8 cellular contexts compared by ENCODE assay signal in the genomic region with DNA sequence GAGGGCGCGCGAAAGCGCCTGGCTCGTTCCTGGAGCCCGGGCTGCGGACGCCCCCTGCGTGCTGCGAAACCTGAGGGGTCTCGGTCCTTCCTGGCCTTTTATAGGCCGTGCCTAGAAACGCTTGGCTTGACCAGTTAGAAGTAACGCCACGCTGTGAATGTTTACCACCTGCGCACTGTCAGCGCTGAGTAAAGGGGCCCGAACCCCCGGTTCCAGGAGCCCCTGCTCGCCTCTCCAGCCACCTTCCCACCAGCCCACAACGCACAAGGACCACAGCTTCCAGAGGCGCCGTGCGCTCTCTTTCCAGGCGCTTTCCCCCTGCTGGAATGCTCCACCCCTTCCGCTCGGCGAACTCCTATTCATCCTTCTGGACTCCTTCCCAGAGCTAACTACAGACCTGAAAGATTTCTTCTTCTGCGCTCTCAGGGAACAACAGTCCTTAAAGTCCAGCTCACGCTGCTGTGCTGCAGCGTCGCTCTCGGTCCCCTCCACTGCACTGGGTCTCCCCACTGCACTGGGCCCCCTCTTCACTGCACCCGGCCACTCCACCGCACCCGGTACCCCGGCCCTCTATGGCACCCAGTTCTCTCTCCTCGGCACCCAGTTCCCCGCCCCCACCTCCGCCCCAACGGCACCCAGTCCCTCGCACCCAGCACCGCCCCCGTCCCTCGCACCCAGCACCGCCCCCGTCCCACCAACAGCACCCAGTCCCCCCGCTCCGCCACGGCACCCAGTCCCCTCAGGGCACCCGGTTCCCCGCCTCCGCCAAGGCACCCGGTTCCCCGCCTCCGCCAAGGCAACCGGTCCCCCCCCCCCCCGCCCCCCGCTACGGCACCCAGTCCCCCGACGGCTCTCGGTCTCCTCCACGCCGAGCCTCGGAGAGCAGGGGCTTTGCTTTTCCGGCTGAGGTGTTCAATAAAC.
DNase-seq lines count a peak whose midpoint lies in the region; ATAC-seq, FAIRE-seq and TF ChIP-seq lines count a peak whose summit lies in the region.

No MANE protein-coding gene starts in this region.

- H3K9me3 ChIP-seq in mucosa of descending colon = no peaks in the 10 kb centered on the region

- H3K4me1 ChIP-seq in mucosa of descending colon (ENCODE audit: low read depth) = peaks cover 7% of the 10 kb centered on the region

- intact Hi-C loops in mucosa of descending colon (cut with DNase I, micrococcal nuclease) = no loop called here

- peak; percentile 26 for ATAC-seq in GM18867 (IDR thresholded peaks at IDR 0.05; ENCODE audit: unreplicated experiment)
- ATAC-seq in mucosa of descending colon = peak; percentile 29
- ATAC-seq in HG03045 (IDR thresholded peaks at IDR 0.05; ENCODE audit: unreplicated experiment) = no peak

- peaks cover 1% of the 10 kb centered on the region for H3K36me3 Mint-ChIP-seq in T-helper 1 cell treated with Interleukin-12 subunit alpha and Interleukin-12 subunit beta and Interleukin-4 antibody, amounts not matched to agents 30 μg/mL and 1 μg/mL, for 36 hours (ENCODE audit: low read depth)

- no peak for TF ChIP-seq CTCF in mucosa of descending colon (IDR thresholded peaks at IDR 0.05)

- FAIRE-seq in urothelium cell line (lab: Jason Lieb, UNC) = no peak

- no peak overlapping the region for H3K27ac Mint-ChIP-seq in T-helper 1 cell treated with Interleukin-12 subunit alpha and Interleukin-12 subunit beta and Interleukin-4 antibody, amounts not matched to agents 30 μg/mL and 1 μg/mL, for 36 hours

- H3K4me1 Mint-ChIP-seq in T-helper 1 cell treated with Interleukin-12 subunit alpha and Interleukin-12 subunit beta and Interleukin-4 antibody, amounts not matched to agents 30 μg/mL and 1 μg/mL, for 36 hours (ENCODE audit: low read depth) = peaks cover 16% of the 10 kb centered on the region

- H3K9me3 Mint-ChIP-seq in T-helper 1 cell treated with Interleukin-12 subunit alpha and Interleukin-12 subunit beta and Interleukin-4 antibody, amounts not matched to agents 30 μg/mL and 1 μg/mL, for 36 hours = no peaks in the 10 kb centered on the region

- peak overlapping the region; percentile 89 for H3K4me3 Mint-ChIP-seq in T-helper 1 cell treated with Interleukin-12 subunit alpha and Interleukin-12 subunit beta and Interleukin-4 antibody, amounts not matched to agents 30 μg/mL and 1 μg/mL, for 36 hours

- H3K27me3 Mint-ChIP-seq in T-helper 1 cell treated with Interleukin-12 subunit alpha and Interleukin-12 subunit beta and Interleukin-4 antibody, amounts not matched to agents 30 μg/mL and 1 μg/mL, for 36 hours (ENCODE audit: low read depth) = peaks cover 27% of the 10 kb centered on the region

- DNase-seq in ecto neural progenitor cell (ENCODE audit: low spot score) (peak; percentile 79), mucosa of descending colon (peak; percentile 44 to 64 (median 57)), urothelium cell line (ENCODE audit: low spot score) (peak; percentile 13), AG08396 (ENCODE audit: low spot score) (no peak), LoVo (ENCODE audit: low spot score) (no peak)

- H3K36me3 ChIP-seq in mucosa of descending colon (ENCODE audit: low read depth) = no peaks in the 10 kb centered on the region

- no peak overlapping the region for H3K4me3 ChIP-seq in mucosa of descending colon

Comparison
In these comparisons a context has a peak if more than half of its experiments do, and no peak if none do; other contexts are left out.
1. DNase-seq: peak in ecto neural progenitor cell (single experiment), mucosa of descending colon (3 of 3) and urothelium cell line (single experiment); none in AG08396 (single experiment) and LoVo (single experiment).